Comparison of ENCODE assay signal across 8 cellular contexts in the genomic region with DNA sequence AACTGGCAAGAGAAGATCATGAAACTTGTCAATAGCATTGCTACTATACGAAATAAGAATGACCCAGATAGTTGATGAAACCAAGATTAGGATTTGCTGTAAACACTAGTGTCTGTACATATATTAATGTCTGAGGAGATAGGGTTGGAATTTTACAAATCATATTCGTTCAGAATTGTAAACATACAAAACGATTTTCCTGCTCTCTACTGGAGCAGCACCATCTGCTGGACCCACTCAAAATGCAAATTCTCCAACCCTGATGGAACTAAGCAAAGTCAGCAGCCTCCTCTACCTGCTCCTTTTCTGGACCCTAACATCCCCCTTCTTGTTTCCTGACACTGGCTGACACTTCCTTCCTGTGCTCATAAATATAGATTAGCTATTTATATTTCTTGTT. TPM values are rescaled to one million over a fixed set of nuclear protein-coding genes. Genes with fewer than 3 reads are reported as not detected.
A peak's percentile ranks its signal among the peaks of the same experiment; 100 is the strongest.
DNase-seq lines count a peak whose midpoint lies in the region; ATAC-seq and TF ChIP-seq lines count a peak whose summit lies in the region.

No MANE protein-coding gene starts in this region.

- peak; percentile 70 for ATAC-seq in left lobe of liver
- ATAC-seq in HG02970 (IDR thresholded peaks at IDR 0.05; ENCODE audit: low FRiP score, unreplicated experiment) = no peak

- TF ChIP-seq CTCF in GM12874 (IDR thresholded peaks at IDR 0.05; ENCODE audit: insufficient read depth, low read depth, low read length) (0 out of 2 replicates have a peak, but pooled peaks have one; percentile 17), breast epithelium (IDR thresholded peaks at IDR 0.05) (peak in 2 of 3 donors; percentile 40 to 50)

- no peaks in the 10 kb centered on the region for H3K4me1 ChIP-seq in breast epithelium

- no peak overlapping the region for H3K4me3 ChIP-seq in breast epithelium

- H3K27ac ChIP-seq in breast epithelium = no peak overlapping the region

- intact Hi-C loops in breast epithelium (cut with DNase I; ENCODE audit: low total_unique reads) = no loop called here

- DNase-seq in ACHN (peak; percentile 42), LHCN-M2 (ENCODE audit: low read depth) (peak; percentile 16), breast epithelium (ENCODE audit: low spot score in 2 of 2) (no peak), left lobe of liver (ENCODE audit: low spot score) (no peak), NCI-H345 (lab: John Stamatoyannopoulos, UW) (no peak), AML-193 (lab: John Stamatoyannopoulos, UW) (no peak)

- in situ Hi-C loops in ACHN (cut with HindIII; ENCODE audit: low pct_ligation_motif_present, low pct_unique_long_range_greater_than_20kb, low sequenced_read_pairs) = no loop called here

- no peaks in the 10 kb centered on the region for H3K36me3 ChIP-seq in breast epithelium

- no peaks in the 10 kb centered on the region for H3K9me3 ChIP-seq in breast epithelium

- TF ChIP-seq POLR2A in breast epithelium (IDR thresholded peaks at IDR 0.05) = no peak

- no peaks in the 10 kb centered on the region for H3K27me3 ChIP-seq in breast epithelium

RNA-seq across cellular contexts. Expression of gene SGMS1, which starts 29.4 kb away (rescaled TPM):
- total RNA-seq in LHCN-M2 (2014; rRNA removed) = 32.4 and 32.6 TPM in 2 replicates
- polyA plus RNA-seq in LHCN-M2 (2012) = 8.7 TPM
- total RNA-seq in breast epithelium = 100 to 1,000 TPM in 1 of 3 donors, 10 to 100 TPM in 2; 66.5 to 114 (median 80.1) TPM
- total RNA-seq in left lobe of liver = 17.4 TPM

Comparison
In these comparisons a context has a peak if more than half of its experiments do, and no peak if none do; other contexts are left out.
1. DNase-seq: peak in ACHN (single experiment) and LHCN-M2 (single experiment); none in breast epithelium (0 of 2), left lobe of liver (single experiment), NCI-H345 (single experiment) and AML-193 (0 of 2).